1 cellular context compared by ENCODE assay signal in genomic region chr1:12539705-12540579, GRCh38.
TF ChIP-seq lines count a peak whose summit lies in the region.

No MANE protein-coding gene starts in this region.

TF ChIP-seq in HEK293, 187 proteins besides CTCF, POLR2A, EP300 and RAD21 (continued from another document and continues in another):
- TF ChIP-seq PBX3 (CRISPR knock-in tag; IDR thresholded peaks at IDR 0.05): no peak
- TF ChIP-seq KLF10 (tag by site-specific recombination; IDR thresholded peaks at IDR 0.05): 0 out of 2 replicates have a peak, but pooled peaks have one; percentile 32
- no peak for TF ChIP-seq ZNF362 (tag by site-specific recombination; IDR thresholded peaks at IDR 0.05)
- TF ChIP-seq BCL11A (tag by site-specific recombination; IDR thresholded peaks at IDR 0.05; ENCODE audit: low read depth): 0 out of 2 replicates have a peak, but pooled peaks have one; percentile 67
- TF ChIP-seq ZNF561 (tag by site-specific recombination; IDR thresholded peaks at IDR 0.05; ENCODE audit: borderline replicate concordance): no peak
- TF ChIP-seq ZNF624 (tag by site-specific recombination; IDR thresholded peaks at IDR 0.05): no peak
- TF ChIP-seq ZNF585B (tag by site-specific recombination; IDR thresholded peaks at IDR 0.05): no peak
- TF ChIP-seq ZNF266 (tag by site-specific recombination; IDR thresholded peaks at IDR 0.05; ENCODE audit: low read depth): no peak
- no peak for TF ChIP-seq ZNF302 (tag by site-specific recombination; IDR thresholded peaks at IDR 0.05; ENCODE audit: low read depth)
- peak; percentile 74 for TF ChIP-seq KLF17 (tag by site-specific recombination; IDR thresholded peaks at IDR 0.05)
- TF ChIP-seq KLF8 (tag by site-specific recombination; IDR thresholded peaks at IDR 0.05): peak; percentile 46; the same call in 1 of the 2 replicates
- peak; percentile 92 for TF ChIP-seq ZNF580 (tag by site-specific recombination; IDR thresholded peaks at IDR 0.05)
- no peak for TF ChIP-seq ZNF549 (tag by site-specific recombination; IDR thresholded peaks at IDR 0.05)
- TF ChIP-seq ZNF830 (tag by site-specific recombination; IDR thresholded peaks at IDR 0.05; ENCODE audit: low read depth): no peak
- TF ChIP-seq, protein P1, sequence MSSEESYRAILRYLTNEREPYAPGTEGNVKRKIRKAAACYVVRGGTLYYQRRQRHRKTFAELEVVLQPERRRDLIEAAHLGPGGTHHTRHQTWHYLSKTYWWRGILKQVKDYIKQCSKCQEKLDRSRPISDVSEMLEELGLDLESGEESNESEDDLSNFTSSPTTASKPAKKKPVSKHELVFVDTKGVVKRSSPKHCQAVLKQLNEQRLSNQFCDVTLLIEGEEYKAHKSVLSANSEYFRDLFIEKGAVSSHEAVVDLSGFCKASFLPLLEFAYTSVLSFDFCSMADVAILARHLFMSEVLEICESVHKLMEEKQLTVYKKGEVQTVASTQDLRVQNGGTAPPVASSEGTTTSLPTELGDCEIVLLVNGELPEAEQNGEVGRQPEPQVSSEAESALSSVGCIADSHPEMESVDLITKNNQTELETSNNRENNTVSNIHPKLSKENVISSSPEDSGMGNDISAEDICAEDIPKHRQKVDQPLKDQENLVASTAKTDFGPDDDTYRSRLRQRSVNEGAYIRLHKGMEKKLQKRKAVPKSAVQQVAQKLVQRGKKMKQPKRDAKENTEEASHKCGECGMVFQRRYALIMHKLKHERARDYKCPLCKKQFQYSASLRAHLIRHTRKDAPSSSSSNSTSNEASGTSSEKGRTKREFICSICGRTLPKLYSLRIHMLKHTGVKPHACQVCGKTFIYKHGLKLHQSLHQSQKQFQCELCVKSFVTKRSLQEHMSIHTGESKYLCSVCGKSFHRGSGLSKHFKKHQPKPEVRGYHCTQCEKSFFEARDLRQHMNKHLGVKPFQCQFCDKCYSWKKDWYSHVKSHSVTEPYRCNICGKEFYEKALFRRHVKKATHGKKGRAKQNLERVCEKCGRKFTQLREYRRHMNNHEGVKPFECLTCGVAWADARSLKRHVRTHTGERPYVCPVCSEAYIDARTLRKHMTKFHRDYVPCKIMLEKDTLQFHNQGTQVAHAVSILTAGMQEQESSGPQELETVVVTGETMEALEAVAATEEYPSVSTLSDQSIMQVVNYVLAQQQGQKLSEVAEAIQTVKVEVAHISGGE (tag by site-specific recombination; conservative IDR thresholded peaks at IDR 0.05; ENCODE audit: low read depth): no peak; the same call in 1 of the 2 replicates
- TF ChIP-seq ZNF692 (tag by site-specific recombination; IDR thresholded peaks at IDR 0.05): 0 out of 2 replicates have a peak, but pooled peaks have one; percentile 29
- TF ChIP-seq ZNF501 (tag by site-specific recombination; IDR thresholded peaks at IDR 0.05): peak; percentile 65; the same call in 1 of the 2 replicates
- 0 out of 2 replicates have a peak, but pooled peaks have one; percentile 55 for TF ChIP-seq ZSCAN23 (tag by site-specific recombination; IDR thresholded peaks at IDR 0.05)
- peak; percentile 89; the same call in 1 of the 2 replicates for TF ChIP-seq ZSCAN5A (tag by site-specific recombination; IDR thresholded peaks at IDR 0.05)
- peak; percentile 40; the same call in 1 of the 2 replicates for TF ChIP-seq SP2 (tag by site-specific recombination; IDR thresholded peaks at IDR 0.05)
- TF ChIP-seq ZNF324 (tag by site-specific recombination; IDR thresholded peaks at IDR 0.05): no peak
- no peak for TF ChIP-seq ZNF660 (tag by site-specific recombination; IDR thresholded peaks at IDR 0.05)
- TF ChIP-seq ZNF146 (tag by site-specific recombination; IDR thresholded peaks at IDR 0.05): no peak
- TF ChIP-seq ZNF629 (tag by site-specific recombination; IDR thresholded peaks at IDR 0.05): peak; percentile 86
- TF ChIP-seq, protein P2, sequence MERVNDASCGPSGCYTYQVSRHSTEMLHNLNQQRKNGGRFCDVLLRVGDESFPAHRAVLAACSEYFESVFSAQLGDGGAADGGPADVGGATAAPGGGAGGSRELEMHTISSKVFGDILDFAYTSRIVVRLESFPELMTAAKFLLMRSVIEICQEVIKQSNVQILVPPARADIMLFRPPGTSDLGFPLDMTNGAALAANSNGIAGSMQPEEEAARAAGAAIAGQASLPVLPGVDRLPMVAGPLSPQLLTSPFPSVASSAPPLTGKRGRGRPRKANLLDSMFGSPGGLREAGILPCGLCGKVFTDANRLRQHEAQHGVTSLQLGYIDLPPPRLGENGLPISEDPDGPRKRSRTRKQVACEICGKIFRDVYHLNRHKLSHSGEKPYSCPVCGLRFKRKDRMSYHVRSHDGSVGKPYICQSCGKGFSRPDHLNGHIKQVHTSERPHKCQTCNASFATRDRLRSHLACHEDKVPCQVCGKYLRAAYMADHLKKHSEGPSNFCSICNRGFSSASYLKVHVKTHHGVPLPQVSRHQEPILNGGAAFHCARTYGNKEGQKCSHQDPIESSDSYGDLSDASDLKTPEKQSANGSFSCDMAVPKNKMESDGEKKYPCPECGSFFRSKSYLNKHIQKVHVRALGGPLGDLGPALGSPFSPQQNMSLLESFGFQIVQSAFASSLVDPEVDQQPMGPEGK (tag by site-specific recombination; IDR thresholded peaks at IDR 0.05): peak; percentile 91
- TF ChIP-seq SCRT1 (tag by site-specific recombination; IDR thresholded peaks at IDR 0.05; ENCODE audit: borderline replicate concordance): no peak
- no peak for TF ChIP-seq ZNF555 (tag by site-specific recombination; conservative IDR thresholded peaks at IDR 0.05)
- TF ChIP-seq ZNF391 (tag by site-specific recombination; IDR thresholded peaks at IDR 0.05; ENCODE audit: borderline replicate concordance, low read depth): peak; percentile 80; the same call in 1 of the 2 replicates
- TF ChIP-seq SP7 (tag by site-specific recombination; IDR thresholded peaks at IDR 0.05): peak; percentile 89
- no peak for TF ChIP-seq ZNF211 (tag by site-specific recombination; IDR thresholded peaks at IDR 0.05; ENCODE audit: low read depth)
- TF ChIP-seq ZNF280D (tag by site-specific recombination; IDR thresholded peaks at IDR 0.05): peak; percentile 81; the same call in 1 of the 2 replicates
- TF ChIP-seq ZNF701 (tag by site-specific recombination; IDR thresholded peaks at IDR 0.05): no peak
- TF ChIP-seq KLF1 (tag by site-specific recombination; IDR thresholded peaks at IDR 0.05): peak; percentile 10; the same call in 1 of the 2 replicates
- TF ChIP-seq ZNF639 (tag by site-specific recombination; IDR thresholded peaks at IDR 0.05): no peak
- peak; percentile 46 for TF ChIP-seq PRDM4 (tag by site-specific recombination; IDR thresholded peaks at IDR 0.05)
- TF ChIP-seq ZNF155 (tag by site-specific recombination; IDR thresholded peaks at IDR 0.05): no peak
- peak; percentile 93 for TF ChIP-seq ZNF341 (tag by site-specific recombination; IDR thresholded peaks at IDR 0.05; ENCODE audit: low read depth)
- no peak for TF ChIP-seq ZNF610 (tag by site-specific recombination; IDR thresholded peaks at IDR 0.05; ENCODE audit: borderline replicate concordance)
- TF ChIP-seq ZNF600 (tag by site-specific recombination; IDR thresholded peaks at IDR 0.05): peak; percentile 84
- TF ChIP-seq WT1 (tag by site-specific recombination; IDR thresholded peaks at IDR 0.05): peak; percentile 80
- TF ChIP-seq ZNF121 (tag by site-specific recombination; IDR thresholded peaks at IDR 0.05): peak; percentile 100
- no peak for TF ChIP-seq ZNF670 (tag by site-specific recombination; IDR thresholded peaks at IDR 0.05; ENCODE audit: low read depth)
